ENCODE assay signal across 10 cellular contexts in the genomic region with DNA sequence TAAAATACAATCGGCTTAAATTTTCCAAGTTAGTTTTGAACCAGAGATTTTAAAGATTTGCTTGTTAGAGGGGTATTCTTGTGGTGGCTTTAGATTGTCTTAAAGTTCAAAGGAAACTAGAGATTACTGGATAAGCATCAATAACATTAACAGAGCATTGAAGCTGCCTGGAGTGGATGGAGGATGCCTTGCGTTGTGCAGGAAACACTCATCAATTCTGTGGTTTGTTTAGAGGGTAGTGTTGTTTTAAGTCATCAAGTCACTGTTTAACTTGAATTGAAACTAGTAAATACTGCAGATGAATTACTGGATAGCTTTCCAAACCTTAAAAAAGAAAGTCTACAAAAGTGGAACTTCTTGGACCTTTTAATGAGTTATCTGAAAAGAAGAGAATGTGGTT.
DNase-seq lines count a peak whose midpoint lies in the region; ATAC-seq and TF ChIP-seq lines count a peak whose summit lies in the region.
"Had no signal": no experiment of that assay in that cellular context is flagged by ENCODE, and none has a peak within 500 bp of the region (broad histone marks: within the 10 kb centered on the region; RNA-seq: fewer than 3 reads in every experiment).

No MANE protein-coding gene starts in this region.

- CTCF ChIA-PET in CD4-positive, alpha-beta T cell (lab: Charles Lee) = interaction anchor here (0.9 to 2.8 kb wide), 5 partner anchors 10 to 123 kb away, joined by 3 to 14 read pairs (median 6); no protein-coding TSS in a partner anchor

- H3K4me3 Mint-ChIP-seq in CD4-positive, alpha-beta T cell = peak overlapping the region; percentile 51
- peak overlapping the region; percentile 93 for H3K4me3 Mint-ChIP-seq in activated T-helper 17 cell treated with anti-CD3 and anti-CD28 coated beads, Interleukin-2, amount 50 U/mL, for 72 hours
- H3K4me3 Mint-ChIP-seq in type B pancreatic cell = no peak overlapping the region

- H3K27me3 Mint-ChIP-seq in CD4-positive, alpha-beta T cell = no peaks in the 10 kb centered on the region
- no peaks in the 10 kb centered on the region for H3K27me3 Mint-ChIP-seq in activated T-helper 17 cell treated with anti-CD3 and anti-CD28 coated beads, Interleukin-2, amount 50 U/mL, for 72 hours
- peaks cover 28% of the 10 kb centered on the region for H3K27me3 Mint-ChIP-seq in type B pancreatic cell

- ATAC-seq in CD4-positive, alpha-beta T cell (ENCODE audit: poor library complexity) = peak; percentile 76
- peak; percentile 58 for ATAC-seq in GM19372 (IDR thresholded peaks at IDR 0.05; ENCODE audit: low read depth, unreplicated experiment)
- ATAC-seq in HG03060 (IDR thresholded peaks at IDR 0.05; ENCODE audit: low read depth, unreplicated experiment) = peak; percentile 69
- peak; percentile 57 for ATAC-seq in activated T-helper 17 cell treated with anti-CD3 and anti-CD28 coated beads, Interleukin-2, amount 50 U/mL, for 72 hours (replicated peaks)
- no peak for ATAC-seq in lower lobe of right lung

- intact Hi-C loops in CD4-positive, alpha-beta T cell (cut with DNase I, micrococcal nuclease) = loop anchor here in 1 of 2 experiments (1.0 to 2.0 kb wide), 2 partner anchors 10 to 57 kb away; no protein-coding TSS in a partner anchor
- intact Hi-C loops in lower lobe of right lung (cut with DNase I) = no loop called here

- no peak for TF ChIP-seq CTCF in CD4-positive, alpha-beta T cell (IDR thresholded peaks at IDR 0.05)
- no peak for TF ChIP-seq CTCF in type B pancreatic cell (conservative IDR thresholded peaks at IDR 0.05)
- no peak for TF ChIP-seq CTCF in lower lobe of right lung (IDR thresholded peaks at IDR 0.05)

- H3K9me3 Mint-ChIP-seq in CD4-positive, alpha-beta T cell = no peaks in the 10 kb centered on the region
- H3K9me3 Mint-ChIP-seq in activated T-helper 17 cell treated with anti-CD3 and anti-CD28 coated beads, Interleukin-2, amount 50 U/mL, for 72 hours = no peaks in the 10 kb centered on the region
- H3K9me3 Mint-ChIP-seq in type B pancreatic cell = no peaks in the 10 kb centered on the region

- peaks cover 20% of the 10 kb centered on the region for H3K4me1 ChIP-seq in lower lobe of right lung
- H3K4me1 ChIP-seq: testis had no signal

- peaks cover 90% of the 10 kb centered on the region for H3K36me3 Mint-ChIP-seq in CD4-positive, alpha-beta T cell (ENCODE audit: low read depth)
- H3K36me3 Mint-ChIP-seq in activated T-helper 17 cell treated with anti-CD3 and anti-CD28 coated beads, Interleukin-2, amount 50 U/mL, for 72 hours (ENCODE audit: low read depth) = peaks cover 20% of the 10 kb centered on the region
- H3K36me3 Mint-ChIP-seq in type B pancreatic cell = no peaks in the 10 kb centered on the region

- peaks cover 68% of the 10 kb centered on the region for H3K4me1 Mint-ChIP-seq in CD4-positive, alpha-beta T cell (ENCODE audit: low read depth)
- H3K4me1 Mint-ChIP-seq in activated T-helper 17 cell treated with anti-CD3 and anti-CD28 coated beads, Interleukin-2, amount 50 U/mL, for 72 hours = peaks cover 74% of the 10 kb centered on the region
- H3K4me1 Mint-ChIP-seq in type B pancreatic cell (ENCODE audit: unreplicated experiment) = peaks cover 5% of the 10 kb centered on the region

- DNase-seq in CD4-positive, alpha-beta T cell = peak in 1 of 10 experiments; percentile 23
- DNase-seq in type B pancreatic cell (ENCODE audit: extremely low spot score, unreplicated experiment) (no peak), GM19240 (ENCODE audit: insufficient read length, low spot score) (no peak), RPMI8226 (no peak), lower lobe of right lung (no peak)
- DNase-seq: COR-L47, testis had no signal

- no peak overlapping the region for H3K27ac Mint-ChIP-seq in CD4-positive, alpha-beta T cell
- peak overlapping the region; percentile 97 for H3K27ac Mint-ChIP-seq in activated T-helper 17 cell treated with anti-CD3 and anti-CD28 coated beads, Interleukin-2, amount 50 U/mL, for 72 hours
- no peak overlapping the region for H3K27ac Mint-ChIP-seq in type B pancreatic cell

- peak overlapping the region; percentile 47 for H3K27ac ChIP-seq in CD4-positive, alpha-beta T cell (ENCODE audit: low read depth, low read length)
- no peak overlapping the region for H3K27ac ChIP-seq in lower lobe of right lung
- H3K27ac ChIP-seq: testis had no signal

- peaks cover 11% of the 10 kb centered on the region for H3K36me3 ChIP-seq in lower lobe of right lung

- POLR2A ChIA-PET in CD4-positive, alpha-beta T cell (lab: Charles Lee) = interaction anchor here (0.7 to 4.3 kb wide), 18 partner anchors 8 to 91 kb away, joined by 3 to 27 read pairs (median 4); no protein-coding TSS in a partner anchor

- no peak overlapping the region for H3K4me3 ChIP-seq in lower lobe of right lung
- H3K4me3 ChIP-seq: testis had no signal

- no peaks in the 10 kb centered on the region for H3K9me3 ChIP-seq in CD4-positive, alpha-beta T cell (ENCODE audit: control insufficient read depth, low read length)
- no peaks in the 10 kb centered on the region for H3K9me3 ChIP-seq in lower lobe of right lung
- H3K9me3 ChIP-seq: testis had no signal

- no peaks in the 10 kb centered on the region for H3K27me3 ChIP-seq in CD4-positive, alpha-beta T cell (ENCODE audit: control insufficient read depth, insufficient read depth, low read length)
- H3K27me3 ChIP-seq in lower lobe of right lung (ENCODE audit: low read depth) = no peaks in the 10 kb centered on the region
- H3K27me3 ChIP-seq: testis had no signal

Comparison
In these comparisons a context has a peak if more than half of its experiments do, and no peak if none do; other contexts are left out.
1. ATAC-seq: peak in CD4-positive, alpha-beta T cell (single experiment), GM19372 (single experiment), HG03060 (single experiment) and activated T-helper 17 cell treated with anti-CD3 and anti-CD28 coated beads, Interleukin-2, amount 50 U/mL, for 72 hours (single experiment); none in lower lobe of right lung (0 of 2).